ENCODE assay signal across 12 cellular contexts in the genomic region with DNA sequence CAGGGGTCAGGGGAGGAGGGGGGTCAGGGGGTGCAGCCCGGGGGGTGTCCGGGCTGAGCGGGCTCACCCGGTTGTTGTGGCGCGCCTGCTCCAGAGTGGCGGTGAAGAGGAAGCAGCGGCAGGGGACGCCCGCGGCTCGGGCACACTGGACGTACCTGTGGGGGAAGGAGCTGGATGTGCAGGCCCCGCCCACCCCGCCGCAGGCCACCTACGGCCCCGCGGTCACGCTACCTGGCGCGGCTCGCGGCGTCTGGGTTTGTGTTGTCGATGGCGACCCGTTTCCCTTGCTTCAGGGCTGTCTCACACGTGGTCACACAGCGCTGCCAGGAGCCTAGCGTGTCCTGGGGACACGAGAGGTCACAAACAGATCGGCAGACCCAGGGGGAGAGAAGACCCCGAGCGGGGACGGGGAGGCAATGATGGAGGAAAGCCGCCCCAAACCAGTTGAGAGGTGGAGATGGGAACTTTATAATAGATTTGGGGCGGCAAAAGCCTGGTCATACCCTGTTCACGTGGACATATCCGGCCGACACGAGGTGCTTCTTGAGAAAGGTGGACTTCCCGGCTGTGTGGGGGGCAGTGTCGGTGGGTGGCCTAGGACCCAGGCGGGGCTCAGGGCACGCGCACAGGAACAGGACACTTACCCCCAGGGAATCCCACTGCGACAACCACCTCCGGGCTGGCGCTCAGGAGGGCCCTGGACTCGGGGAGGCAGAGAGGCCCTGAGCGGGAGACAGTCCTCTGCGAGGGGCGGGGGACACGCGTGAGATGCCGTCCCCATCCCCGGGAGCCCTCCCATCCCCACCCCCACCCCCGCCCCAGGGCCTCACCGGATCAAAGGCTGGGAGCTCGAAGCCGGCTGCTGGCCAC. TPM values are rescaled to one million over a fixed set of nuclear protein-coding genes. Genes with fewer than 3 reads are reported as not detected.
DNase-seq lines count a peak whose midpoint lies in the region; ATAC-seq and TF ChIP-seq lines count a peak whose summit lies in the region.
"Had no signal": no experiment of that assay in that cellular context is flagged by ENCODE, and none has a peak within 500 bp of the region (broad histone marks: within the 10 kb centered on the region; RNA-seq: fewer than 3 reads in every experiment).

No MANE protein-coding gene starts in this region.

- H3K27ac Mint-ChIP-seq in T-helper 17 cell = no peak overlapping the region

- H3K27ac ChIP-seq in right cardiac atrium (ENCODE audit: low read length) (no peak overlapping the region), transverse colon (peak overlapping the region; percentile 39 to 51 (median 48))
- H3K27ac ChIP-seq: colonic mucosa had no signal

- intact Hi-C loops in right cardiac atrium (cut with DNase I) (loop anchor here in 2 of 4 donors (10.0 kb wide), 1 partner anchor 47 kb away; the partner anchor contains the start of genes FUZ (in 2 of the 2) and MED25 (in 2 of the 2)), cardiac septum (cut with DNase I) (no loop called here), transverse colon (cut with DNase I; ENCODE audit: low total_unique reads) (no loop called here)

- H3K4me1 Mint-ChIP-seq in T-helper 17 cell = peaks cover 18% of the 10 kb centered on the region

- H3K9me3 ChIP-seq in right cardiac atrium (ENCODE audit: control insufficient read depth, low read length) (no peaks in the 10 kb centered on the region), T-helper 17 cell (ENCODE audit: control insufficient read depth, low read length, poor library complexity, severe bottlenecking) (no peaks in the 10 kb centered on the region), mucosa of stomach (ENCODE audit: control insufficient read depth, low read length) (no peaks in the 10 kb centered on the region), transverse colon (no peaks in the 10 kb centered on the region)
- H3K9me3 ChIP-seq: colonic mucosa, MG63 had no signal

- no peaks in the 10 kb centered on the region for H3K27me3 Mint-ChIP-seq in T-helper 17 cell

- no peak for TF ChIP-seq EP300 in transverse colon (IDR thresholded peaks at IDR 0.05; ENCODE audit: low read depth)

- DNase-seq in right cardiac atrium = peak; percentile 14 to 73 (median 69)
- no peak for DNase-seq in cardiac septum (ENCODE audit: low spot score)
- no peak for DNase-seq in T-helper 17 cell
- no peak for DNase-seq in transverse colon
- DNase-seq: activated effector memory CD4-positive, alpha-beta T cell treated with anti-CD3 and anti-CD28 coated beads, Interleukin-2, amount 50 U/mL, for 16 hours; colonic mucosa; MG63; NCI-H2029 had no signal

- TF ChIP-seq CTCF in transverse colon (IDR thresholded peaks at IDR 0.05) = no peak

- H3K9ac ChIP-seq in mucosa of stomach (ENCODE audit: low read length) = peak overlapping the region; percentile 29

- peaks cover 2% of the 10 kb centered on the region for H3K4me1 ChIP-seq in right cardiac atrium (ENCODE audit: control insufficient read depth, insufficient read depth, low read length)
- peaks cover 35% of the 10 kb centered on the region for H3K4me1 ChIP-seq in mucosa of stomach (ENCODE audit: control insufficient read depth, insufficient read depth, low read length)
- peaks cover 11 to 32% (median 29%) of the 10 kb centered on the region in 4 donors for H3K4me1 ChIP-seq in transverse colon

- in situ Hi-C loops in transverse colon (cut with MboI; ENCODE audit: low pct_ligation_motif_present in 1 of 4, low pct_unique_long_range_greater_than_20kb in 1 of 4, low sequenced_read_pairs in 3 of 4) = loop anchor here in 1 of 4 donors (10.0 to 25.0 kb wide), 2 partner anchors 47 to 374 kb away; partner anchors contain the start of genes FUZ, MED25, RPL13A and RPS11

- WGBS in right cardiac atrium = 84% methylated on average over 62 of the region's 62 CpGs
- WGBS in transverse colon (ENCODE audit: low coverage in 1 of 2), 2 donors = 88% methylated on average over 50 of the region's 62 CpGs; no CpG with 5 or more reads in 1 of the 2 donors

- H3K4me3 ChIP-seq in right cardiac atrium (ENCODE audit: low read length) (no peak overlapping the region), mucosa of stomach (ENCODE audit: low read length) (no peak overlapping the region), transverse colon (no peak overlapping the region)
- H3K4me3 ChIP-seq: colonic mucosa, MG63 had no signal

- peaks cover 5% of the 10 kb centered on the region for H3K36me3 Mint-ChIP-seq in T-helper 17 cell (ENCODE audit: low read depth)

- no peak for TF ChIP-seq POLR2A in transverse colon (IDR thresholded peaks at IDR 0.05)

- ATAC-seq in right cardiac atrium = no peak
- no peak for ATAC-seq in T-helper 17 cell
- ATAC-seq in HG02884 (IDR thresholded peaks at IDR 0.05; ENCODE audit: unreplicated experiment) = no peak
- ATAC-seq in GM21786 (IDR thresholded peaks at IDR 0.05; ENCODE audit: unreplicated experiment) = no peak
- no peak for ATAC-seq in HG02571 (IDR thresholded peaks at IDR 0.05; ENCODE audit: unreplicated experiment)

- H3K4me3 Mint-ChIP-seq in T-helper 17 cell = peak overlapping the region; percentile 36

- H3K27me3 ChIP-seq in right cardiac atrium (ENCODE audit: control insufficient read depth, insufficient read depth) (no peaks in the 10 kb centered on the region), mucosa of stomach (ENCODE audit: control insufficient read depth, insufficient read depth, low read length) (no peaks in the 10 kb centered on the region), transverse colon (no peaks in the 10 kb centered on the region)
- H3K27me3 ChIP-seq: colonic mucosa, MG63 had no signal

- H3K36me3 ChIP-seq in mucosa of stomach (ENCODE audit: control insufficient read depth, insufficient read depth, low read length) (peaks cover 31% of the 10 kb centered on the region), transverse colon (peaks cover 0 to 11% (median 2%) of the 10 kb centered on the region in 4 donors)

RNA-seq across cellular contexts. Expression of gene PNKP, which starts 5.6 kb away (rescaled TPM):
- total RNA-seq in right cardiac atrium (100 to 1,000 TPM in 1 of 4 donors, 10 to 100 TPM in 3; 38.6 to 144 (median 42.9) TPM), cardiac septum (49.5 TPM), T-helper 17 cell (100 to 1,000 TPM; 170 to 196 TPM), transverse colon (100 to 1,000 TPM in 2 of 4 donors, 10 to 100 TPM in 2; 60.8 to 128 (median 99.6) TPM)
- 40.8 TPM for polyA plus RNA-seq in right cardiac atrium

RNA-seq across cellular contexts. Expression of gene PTOV1, which starts 10.8 kb away (rescaled TPM):
- total RNA-seq in right cardiac atrium (100 to 1,000 TPM; 127 to 146 (median 141) TPM), cardiac septum (95.8 TPM), T-helper 17 cell (100 to 1,000 TPM; 125 to 162 TPM), transverse colon (100 to 1,000 TPM in 1 of 4 donors, 10 to 100 TPM in 3; 62.3 to 203 (median 66.8) TPM)
- 134 TPM for polyA plus RNA-seq in right cardiac atrium

RNA-seq across cellular contexts. Expression of gene AKT1S1, which starts 15.4 kb away (rescaled TPM):
- 10 to 100 TPM; 32.4 to 38.7 (median 36.4) TPM for total RNA-seq in right cardiac atrium
- 40.2 TPM for polyA plus RNA-seq in right cardiac atrium
- 35.8 TPM for total RNA-seq in cardiac septum
- 10 to 100 TPM; 19.2 to 33.8 TPM for total RNA-seq in T-helper 17 cell
- total RNA-seq in transverse colon = 10 to 100 TPM; 15.3 to 29.7 (median 22.7) TPM

RNA-seq across cellular contexts. Expression of gene TBC1D17, which starts 15.7 kb away (rescaled TPM):
- 10 to 100 TPM; 35.7 to 45.7 (median 42.1) TPM for total RNA-seq in right cardiac atrium
- polyA plus RNA-seq in right cardiac atrium = 35.6 TPM
- total RNA-seq in cardiac septum = 48.0 TPM
- 10 to 100 TPM; 44.1 to 57.3 TPM for total RNA-seq in T-helper 17 cell
- total RNA-seq in transverse colon = 10 to 100 TPM; 26.4 to 80.8 (median 47.9) TPM

RNA-seq across cellular contexts. Expression of gene IL4I1, which starts 34.9 kb away (rescaled TPM):
- total RNA-seq in right cardiac atrium (under 1 TPM in 3 of 4 donors, not detected in 1; 0.24 to 0.92 (median 0.60) TPM), cardiac septum (1.2 TPM), T-helper 17 cell (100 to 1,000 TPM in 1 of 2 donors, 10 to 100 TPM in 1; 47.8 to 107 TPM), transverse colon (1 to 10 TPM in 1 of 4 donors, not detected in 3; 2.1 TPM)
- polyA plus RNA-seq in right cardiac atrium = 0.29 TPM

Comparison
In these comparisons a context has a peak if more than half of its experiments do, and no peak if none do; other contexts are left out.
1. DNase-seq: peak in right cardiac atrium (3 of 3); none in cardiac septum (single experiment), T-helper 17 cell (0 of 3) and transverse colon (single experiment).